In genomic region chr9:87818308-87818707, GRCh38 we compare ENCODE assay signal across 1 cellular context.
A peak's percentile ranks its signal among the peaks of the same experiment; 100 is the strongest.
TF ChIP-seq lines count a peak whose summit lies in the region.

No MANE protein-coding gene starts in this region.

TF ChIP-seq in HEK293, 187 proteins besides CTCF, POLR2A, EP300 and RAD21 (continued from another document):
- TF ChIP-seq ZNF366 (tag by site-specific recombination; conservative IDR thresholded peaks at IDR 0.05) (no peak), ZNF280C (tag by site-specific recombination; IDR thresholded peaks at IDR 0.05) (no peak), ZNF10 (tag by site-specific recombination; IDR thresholded peaks at IDR 0.05) (no peak), PRDM6 (tag by site-specific recombination; IDR thresholded peaks at IDR 0.05) (peak; percentile 85)
TF ChIP-seq in HEK293: peak in this region for 2.
